Comparison of ENCODE assay signal across 1 cellular context in the genomic region with DNA sequence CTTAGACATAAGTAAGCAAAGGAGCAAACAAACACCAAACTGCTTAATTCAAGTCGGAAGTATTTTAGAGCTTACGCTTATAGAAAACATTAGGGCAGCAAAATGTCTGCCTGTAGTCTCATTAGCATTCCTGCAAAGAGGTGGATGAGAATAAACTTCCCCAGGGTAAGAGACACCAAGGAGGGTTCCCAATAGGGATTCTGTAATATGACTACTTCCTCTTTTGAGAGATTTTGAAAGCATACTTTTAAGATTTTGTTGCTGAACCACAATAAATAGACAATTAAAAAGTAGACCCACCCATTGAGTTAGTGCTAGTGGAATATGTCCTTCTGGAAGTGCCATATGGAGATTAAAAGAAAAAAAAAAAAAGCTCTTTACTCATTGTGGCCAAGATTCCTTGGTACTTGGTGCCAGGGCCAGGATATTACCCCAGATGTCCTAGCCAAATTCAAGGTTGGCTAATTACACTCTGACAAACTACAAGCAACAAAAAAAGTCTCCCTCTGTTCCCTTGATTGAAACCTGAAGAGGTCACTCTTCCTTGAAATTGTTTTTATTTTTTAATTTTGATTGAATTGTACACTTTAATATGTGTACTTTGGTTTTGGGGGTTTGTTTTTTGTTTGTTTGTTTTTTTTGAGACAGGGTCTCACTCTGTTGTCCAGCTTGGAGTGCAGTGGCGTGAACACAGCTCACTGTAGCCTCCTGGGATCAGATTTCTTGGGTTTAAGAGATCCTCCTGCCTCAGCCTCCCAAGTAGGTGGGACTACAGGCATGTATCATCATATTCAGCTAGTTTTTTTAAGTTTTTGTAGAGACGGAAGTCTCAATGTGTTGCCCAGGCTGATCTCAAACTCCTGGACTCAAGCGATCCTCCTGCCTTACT.
TF ChIP-seq lines count a peak whose summit lies in the region.

No MANE protein-coding gene starts in this region.

TF ChIP-seq in HEK293, 187 proteins besides CTCF, POLR2A, EP300 and RAD21 (continued from another document):
- TF ChIP-seq, protein P1, sequence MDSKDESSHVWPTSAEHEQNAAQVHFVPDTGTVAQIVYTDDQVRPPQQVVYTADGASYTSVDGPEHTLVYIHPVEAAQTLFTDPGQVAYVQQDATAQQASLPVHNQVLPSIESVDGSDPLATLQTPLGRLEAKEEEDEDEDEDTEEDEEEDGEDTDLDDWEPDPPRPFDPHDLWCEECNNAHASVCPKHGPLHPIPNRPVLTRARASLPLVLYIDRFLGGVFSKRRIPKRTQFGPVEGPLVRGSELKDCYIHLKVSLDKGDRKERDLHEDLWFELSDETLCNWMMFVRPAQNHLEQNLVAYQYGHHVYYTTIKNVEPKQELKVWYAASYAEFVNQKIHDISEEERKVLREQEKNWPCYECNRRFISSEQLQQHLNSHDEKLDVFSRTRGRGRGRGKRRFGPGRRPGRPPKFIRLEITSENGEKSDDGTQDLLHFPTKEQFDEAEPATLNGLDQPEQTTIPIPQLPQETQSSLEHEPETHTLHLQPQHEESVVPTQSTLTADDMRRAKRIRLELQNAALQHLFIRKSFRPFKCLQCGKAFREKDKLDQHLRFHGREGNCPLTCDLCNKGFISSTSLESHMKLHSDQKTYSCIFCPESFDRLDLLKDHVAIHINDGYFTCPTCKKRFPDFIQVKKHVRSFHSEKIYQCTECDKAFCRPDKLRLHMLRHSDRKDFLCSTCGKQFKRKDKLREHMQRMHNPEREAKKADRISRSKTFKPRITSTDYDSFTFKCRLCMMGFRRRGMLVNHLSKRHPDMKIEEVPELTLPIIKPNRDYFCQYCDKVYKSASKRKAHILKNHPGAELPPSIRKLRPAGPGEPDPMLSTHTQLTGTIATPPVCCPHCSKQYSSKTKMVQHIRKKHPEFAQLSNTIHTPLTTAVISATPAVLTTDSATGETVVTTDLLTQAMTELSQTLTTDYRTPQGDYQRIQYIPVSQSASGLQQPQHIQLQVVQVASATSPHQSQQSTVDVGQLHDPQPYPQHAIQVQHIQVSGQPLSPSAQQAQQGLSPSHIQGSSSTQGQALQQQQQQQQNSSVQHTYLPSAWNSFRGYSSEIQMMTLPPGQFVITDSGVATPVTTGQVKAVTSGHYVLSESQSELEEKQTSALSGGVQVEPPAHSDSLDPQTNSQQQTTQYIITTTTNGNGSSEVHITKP (tag by site-specific recombination; IDR thresholded peaks at IDR 0.05) = peak; percentile 80; the same call in 1 of the 2 replicates
- TF ChIP-seq, protein P2, sequence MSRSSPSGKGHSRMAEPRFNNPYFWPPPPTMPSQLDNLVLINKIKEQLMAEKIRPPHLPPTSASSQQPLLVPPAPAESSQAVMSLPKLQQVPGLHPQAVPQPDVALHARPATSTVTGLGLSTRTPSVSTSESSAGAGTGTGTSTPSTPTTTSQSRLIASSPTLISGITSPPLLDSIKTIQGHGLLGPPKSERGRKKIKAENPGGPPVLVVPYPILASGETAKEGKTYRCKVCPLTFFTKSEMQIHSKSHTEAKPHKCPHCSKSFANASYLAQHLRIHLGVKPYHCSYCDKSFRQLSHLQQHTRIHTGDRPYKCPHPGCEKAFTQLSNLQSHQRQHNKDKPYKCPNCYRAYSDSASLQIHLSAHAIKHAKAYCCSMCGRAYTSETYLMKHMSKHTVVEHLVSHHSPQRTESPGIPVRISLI (tag by site-specific recombination; IDR thresholded peaks at IDR 0.05) = 0 out of 2 replicates have a peak, but pooled peaks have one; percentile 27
- TF ChIP-seq ZNF121 (tag by site-specific recombination; IDR thresholded peaks at IDR 0.05) (peak; percentile 92), PRDM6 (tag by site-specific recombination; IDR thresholded peaks at IDR 0.05) (peak; percentile 79), ZNF639 (tag by site-specific recombination; IDR thresholded peaks at IDR 0.05) (no peak), ZNF76 (tag by site-specific recombination; IDR thresholded peaks at IDR 0.05; ENCODE audit: borderline replicate concordance, low read depth) (no peak), MZF1 (tag by site-specific recombination; IDR thresholded peaks at IDR 0.05; ENCODE audit: borderline replicate concordance) (peak; percentile 33; the same call in 1 of the 2 replicates), ZNF132 (tag by site-specific recombination; IDR thresholded peaks at IDR 0.05; ENCODE audit: borderline replicate concordance) (no peak), ZBTB20 (tag by site-specific recombination; IDR thresholded peaks at IDR 0.05) (peak; percentile 32; the same call in 1 of the 2 replicates), ZNF654 (tag by site-specific recombination; IDR thresholded peaks at IDR 0.05; ENCODE audit: low read depth) (no peak; the same call in 1 of the 2 replicates), ZSCAN16 (tag by site-specific recombination; IDR thresholded peaks at IDR 0.05) (no peak), KLF8 (tag by site-specific recombination; IDR thresholded peaks at IDR 0.05) (0 out of 2 replicates have a peak, but pooled peaks have one; percentile 22), ZNF184 (tag by site-specific recombination; IDR thresholded peaks at IDR 0.05) (no peak), IKZF3 (tag by site-specific recombination; IDR thresholded peaks at IDR 0.05) (peak; percentile 19; the same call in 1 of the 2 replicates)
- TF ChIP-seq, protein P3, sequence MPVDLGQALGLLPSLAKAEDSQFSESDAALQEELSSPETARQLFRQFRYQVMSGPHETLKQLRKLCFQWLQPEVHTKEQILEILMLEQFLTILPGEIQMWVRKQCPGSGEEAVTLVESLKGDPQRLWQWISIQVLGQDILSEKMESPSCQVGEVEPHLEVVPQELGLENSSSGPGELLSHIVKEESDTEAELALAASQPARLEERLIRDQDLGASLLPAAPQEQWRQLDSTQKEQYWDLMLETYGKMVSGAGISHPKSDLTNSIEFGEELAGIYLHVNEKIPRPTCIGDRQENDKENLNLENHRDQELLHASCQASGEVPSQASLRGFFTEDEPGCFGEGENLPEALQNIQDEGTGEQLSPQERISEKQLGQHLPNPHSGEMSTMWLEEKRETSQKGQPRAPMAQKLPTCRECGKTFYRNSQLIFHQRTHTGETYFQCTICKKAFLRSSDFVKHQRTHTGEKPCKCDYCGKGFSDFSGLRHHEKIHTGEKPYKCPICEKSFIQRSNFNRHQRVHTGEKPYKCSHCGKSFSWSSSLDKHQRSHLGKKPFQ (tag by site-specific recombination; IDR thresholded peaks at IDR 0.05) = 0 out of 2 replicates have a peak, but pooled peaks have one; percentile 28
